ENCODE assay signal across 9 cellular contexts in the genomic region with DNA sequence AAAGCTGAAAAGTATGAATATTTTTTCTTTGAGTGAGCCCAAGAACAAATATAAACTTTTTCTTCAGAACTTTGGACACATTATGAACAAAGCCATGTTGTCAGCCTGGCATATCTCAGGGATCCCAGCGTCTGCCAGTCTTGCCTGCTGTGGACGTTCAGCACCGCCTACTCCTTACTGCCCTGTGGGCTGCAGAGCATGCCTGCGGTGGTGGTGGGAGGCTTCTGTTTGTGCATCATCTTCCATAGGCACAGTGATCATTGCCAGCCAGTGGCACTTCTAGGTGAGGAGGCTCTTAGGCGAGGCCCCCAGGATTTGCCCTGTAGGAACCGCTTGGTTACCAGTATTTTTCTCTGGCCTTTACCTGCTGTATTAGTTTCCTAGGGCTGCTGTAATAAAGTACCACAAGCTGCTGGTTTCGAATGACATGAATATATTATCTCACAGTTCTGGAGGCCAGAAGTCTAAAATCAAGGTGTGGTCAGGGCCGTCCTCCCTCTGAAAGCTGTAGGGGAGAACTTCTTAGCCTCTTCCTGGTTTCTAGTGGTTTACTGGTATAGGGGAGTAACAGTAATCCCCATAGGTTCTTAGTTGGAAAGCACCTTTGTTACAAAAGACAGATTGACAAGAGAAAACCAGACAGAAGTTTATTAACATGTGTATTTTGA. TPM values are rescaled to one million over a fixed set of nuclear protein-coding genes. Genes with fewer than 3 reads are reported as not detected.
DNase-seq lines count a peak whose midpoint lies in the region; ATAC-seq and TF ChIP-seq lines count a peak whose summit lies in the region.
"Had no signal": no experiment of that assay in that cellular context is flagged by ENCODE, and none has a peak within 500 bp of the region (broad histone marks: within the 10 kb centered on the region; RNA-seq: fewer than 3 reads in every experiment).

No MANE protein-coding gene starts in this region.

- H3K4me1 ChIP-seq in hepatocyte (ENCODE audit: insufficient read depth) = peaks cover 55% of the 10 kb centered on the region
- peaks cover 6 to 16% of the 10 kb centered on the region in 2 donors for H3K4me1 ChIP-seq in left lung

- WGBS in hepatocyte (ENCODE audit: low lambda C conversion rate, missing lambda C conversion rate) = 61% methylated on average over 8 of the region's 8 CpGs

- no peaks in the 10 kb centered on the region for H3K9me3 Mint-ChIP-seq in activated CD4-positive, alpha-beta T cell treated with anti-CD3 and anti-CD28 coated beads for 36 hours (ENCODE audit: low read depth)

- H3K27ac ChIP-seq in hepatocyte (peak overlapping the region; percentile 97), left lung (peak overlapping the region in 1 of 2 donors; percentile 35)

- H3K4me2 ChIP-seq in hepatocyte = peak overlapping the region; percentile 51

- H3K36me3 ChIP-seq in hepatocyte (replicated peaks; ENCODE audit: insufficient read depth, low read depth) (no peaks in the 10 kb centered on the region), left lung (no peaks in the 10 kb centered on the region)

- no peak overlapping the region for H3K27ac Mint-ChIP-seq in activated CD4-positive, alpha-beta T cell treated with anti-CD3 and anti-CD28 coated beads for 36 hours

- H3K9me3 ChIP-seq in hepatocyte (ENCODE audit: low read depth) = no peaks in the 10 kb centered on the region
- no peaks in the 10 kb centered on the region for H3K9me3 ChIP-seq in left lung

- no peak for DNase-seq in hepatocyte (ENCODE audit: low spot score)
- no peak for DNase-seq in foreskin fibroblast
- DNase-seq in left lung = no peak
- DNase-seq in NCI-H1048 (lab: John Stamatoyannopoulos, UW) = no peak
- no peak for DNase-seq in activated CD4-positive, alpha-beta T cell treated with anti-CD3 and anti-CD28 coated beads for 36 hours
- DNase-seq: activated gamma-delta T cell had no signal

- no peak for TF ChIP-seq CTCF in hepatocyte (IDR thresholded peaks at IDR 0.05; ENCODE audit: poor library complexity)
- TF ChIP-seq CTCF in foreskin fibroblast (IDR thresholded peaks at IDR 0.05; ENCODE audit: low read depth, low read length) = no peak
- TF ChIP-seq CTCF in left lung (IDR thresholded peaks at IDR 0.05) = no peak

- no peaks in the 10 kb centered on the region for H3K9me2 ChIP-seq in hepatocyte (replicated peaks; ENCODE audit: insufficient read depth)

- no peaks in the 10 kb centered on the region for H3K4me1 Mint-ChIP-seq in activated CD4-positive, alpha-beta T cell treated with anti-CD3 and anti-CD28 coated beads for 36 hours

- H3K79me2 ChIP-seq in hepatocyte = peaks cover 35% of the 10 kb centered on the region

- H3K36me3 Mint-ChIP-seq in activated CD4-positive, alpha-beta T cell treated with anti-CD3 and anti-CD28 coated beads for 36 hours (ENCODE audit: low read depth) = no peaks in the 10 kb centered on the region

- intact Hi-C loops in left lung (cut with DNase I) = no loop called here
- intact Hi-C loops in activated CD4-positive, alpha-beta T cell treated with anti-CD3 and anti-CD28 coated beads for 36 hours (cut with DNase I, micrococcal nuclease) = no loop called here

- no peak overlapping the region for H3K4me3 ChIP-seq in hepatocyte
- no peak overlapping the region for H3K4me3 ChIP-seq in foreskin fibroblast (ENCODE audit: low read depth in 1 of 2, low read length in 2 of 2)
- H3K4me3 ChIP-seq in left lung = no peak overlapping the region

- H3K27me3 ChIP-seq in hepatocyte (no peaks in the 10 kb centered on the region), left lung (no peaks in the 10 kb centered on the region)

- POLR2A ChIA-PET in activated CD4-positive, alpha-beta T cell treated with anti-CD3 and anti-CD28 coated beads for 36 hours (lab: Charles Lee) = no interaction called here

- no peaks in the 10 kb centered on the region for H4K20me1 ChIP-seq in hepatocyte (ENCODE audit: insufficient read depth, poor library complexity, severe bottlenecking)

- H3K27me3 Mint-ChIP-seq in activated CD4-positive, alpha-beta T cell treated with anti-CD3 and anti-CD28 coated beads for 36 hours = peaks cover 2% of the 10 kb centered on the region

- ATAC-seq in GM18517 (IDR thresholded peaks at IDR 0.05; ENCODE audit: unreplicated experiment) (peak; percentile 71), GM21737 (IDR thresholded peaks at IDR 0.05; ENCODE audit: unreplicated experiment) (peak; percentile 69), HG03520 (IDR thresholded peaks at IDR 0.05; ENCODE audit: unreplicated experiment) (peak; percentile 59), left lung (no peak)
- no peak for ATAC-seq in activated CD4-positive, alpha-beta T cell treated with anti-CD3 and anti-CD28 coated beads for 36 hours

- CTCF ChIA-PET in activated CD4-positive, alpha-beta T cell treated with anti-CD3 and anti-CD28 coated beads for 36 hours (lab: Charles Lee) = interaction anchor here (0.8 kb wide), 1 partner anchor 17 kb away, joined by 3 read pairs; no protein-coding TSS in a partner anchor

- no peak overlapping the region for H3K4me3 Mint-ChIP-seq in activated CD4-positive, alpha-beta T cell treated with anti-CD3 and anti-CD28 coated beads for 36 hours

- no peak overlapping the region for H2AFZ ChIP-seq in hepatocyte

RNA-seq across cellular contexts. Expression of gene ANXA3, which starts 15.4 kb away (rescaled TPM):
- total RNA-seq in hepatocyte (194 and 218 TPM in 2 replicates), left lung (100 to 1,000 TPM; 147 to 159 TPM)
- polyA plus RNA-seq in hepatocyte = 198 and 201 TPM in 2 replicates
- 1 to 10 TPM in 1 of 2 experiments, under 1 TPM in 1; 0.49 to 1.0 TPM for total RNA-seq in activated CD4-positive, alpha-beta T cell treated with anti-CD3 and anti-CD28 coated beads for 36 hours

Comparison
In these comparisons a context has a peak if more than half of its experiments do, and no peak if none do; other contexts are left out.
1. ATAC-seq: peak in GM18517 (single experiment), GM21737 (single experiment) and HG03520 (single experiment); none in left lung (single experiment) and activated CD4-positive, alpha-beta T cell treated with anti-CD3 and anti-CD28 coated beads for 36 hours (single experiment).
2. RNA of gene ANXA3, which starts 15.4 kb away (total RNA-seq): 194 to 218 TPM in hepatocyte and 147 to 159 TPM in left lung; 0.49 to 1.0 TPM in activated CD4-positive, alpha-beta T cell treated with anti-CD3 and anti-CD28 coated beads for 36 hours; every median in the first group is over 10 times any median in the second.